22 cellular contexts compared by ENCODE assay signal in the genomic region with DNA sequence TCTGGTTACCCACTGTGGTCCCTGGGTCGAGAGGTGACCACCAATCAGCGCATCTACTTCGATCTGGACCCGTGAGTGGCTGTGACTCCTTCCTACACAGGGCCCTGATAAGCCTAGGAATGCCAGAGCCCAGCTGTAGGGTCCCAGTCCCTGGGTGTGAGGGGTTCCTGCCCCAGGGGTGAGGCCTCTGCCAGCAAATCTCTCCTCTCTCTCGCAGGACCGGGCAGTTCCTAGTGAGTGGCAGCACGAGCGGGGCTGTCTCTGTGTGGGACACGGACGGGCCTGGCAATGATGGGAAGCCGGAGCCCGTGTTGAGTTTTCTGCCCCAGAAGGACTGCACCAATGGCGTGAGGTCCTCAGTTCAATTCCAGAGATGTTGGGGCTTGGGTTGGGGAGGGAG. TPM values are rescaled to one million over a fixed set of nuclear protein-coding genes. Genes with fewer than 3 reads are reported as not detected.
"Had no signal": no experiment of that assay in that cellular context is flagged by ENCODE, and none has a peak within 500 bp of the region (broad histone marks: within the 10 kb centered on the region; RNA-seq: fewer than 3 reads in every experiment).

No MANE protein-coding gene starts in this region.

- H3K4me1 ChIP-seq: parathyroid adenoma had no signal

- H3K27ac ChIP-seq: ascending aorta, heart left ventricle, left ventricle myocardium inferior, parathyroid adenoma, thyroid gland, WERI-Rb-1 had no signal

- H3K79me2 ChIP-seq: parathyroid adenoma had no signal

- FAIRE-seq: TTC549, urothelium cell line had no signal

- H2AFZ ChIP-seq: parathyroid adenoma had no signal

- DNase-seq: activated gamma-delta T cell treated with Interleukin-2 at 50 U/mL for 16 hours; activated T-cell treated with anti-CD3 and anti-CD28 coated beads, Interleukin-2, amount 50 U/mL, for 1 hour; central memory CD4-positive, alpha-beta T cell; effector memory CD4-positive, alpha-beta T cell; left ventricle myocardium inferior; naive thymus-derived CD8-positive, alpha-beta T cell; stimulated activated CD4-positive, alpha-beta T cell treated with anti-CD3 and anti-CD28 coated beads, Interleukin-12 subunit alpha, Interleukin-12 subunit beta, amount 100 ng/mL, for 4 hours; stimulated activated CD4-positive, alpha-beta T cell treated with anti-CD3 and anti-CD28 coated beads, Interleukin-1b, Interleukin-23, amount 100 ng/mL, for 48 hours; T-cell had no signal

- H3K9me3 ChIP-seq: ascending aorta, heart left ventricle, left ventricle myocardium inferior, thyroid gland had no signal

- H3K9ac ChIP-seq: parathyroid adenoma had no signal

- H3K4me3 ChIP-seq: ascending aorta, thyroid gland had no signal

RNA-seq across cellular contexts. Expression of a gene that starts 2.2 kb away (rescaled TPM):
- total RNA-seq: activated naive CD4-positive, alpha-beta T cell treated with anti-CD3 and anti-CD28 coated beads, Interleukin-2, amount 50 U/mL, for 72 hours; ascending aorta; left ventricle myocardium inferior; naive thymus-derived CD8-positive, alpha-beta T cell had no signal
- polyA plus RNA-seq: naive thymus-derived CD8-positive, alpha-beta T cell had no signal

RNA-seq across cellular contexts. Expression of a gene that starts 14.8 kb away (rescaled TPM):
- total RNA-seq: epithelial cell of proximal tubule; naive thymus-derived CD8-positive, alpha-beta T cell; T-cell had no signal
- polyA plus RNA-seq: naive thymus-derived CD8-positive, alpha-beta T cell had no signal

RNA-seq across cellular contexts. Expression of a gene that starts 52.0 kb away (rescaled TPM):
- total RNA-seq: dermis microvascular lymphatic vessel endothelial cell, epithelial cell of proximal tubule, fibroblast of villous mesenchyme, lung microvascular endothelial cell, pulmonary artery endothelial cell had no signal
